2 cellular contexts compared by ENCODE assay signal in the genomic region with DNA sequence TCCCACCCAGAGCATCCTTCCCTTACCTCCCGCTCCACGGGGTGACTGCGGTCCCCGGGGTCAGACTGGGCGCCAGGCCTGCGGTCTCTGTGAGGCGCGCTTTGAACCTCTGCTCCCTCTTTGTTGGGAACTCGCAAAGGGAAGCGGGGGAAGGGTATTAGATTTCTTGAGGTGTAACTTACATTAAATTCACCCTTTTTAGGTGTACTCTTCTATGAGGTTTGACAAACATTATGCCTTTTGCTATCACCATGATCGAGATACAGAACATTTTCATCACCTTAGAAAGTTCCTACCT.
TF ChIP-seq lines count a peak whose summit lies in the region.

No MANE protein-coding gene starts in this region.

TF ChIP-seq in SK-N-SH, 30 proteins besides CTCF, POLR2A, EP300 and RAD21 (continued from another document):
- TF ChIP-seq FOSL2 (IDR thresholded peaks at IDR 0.05; ENCODE audit: borderline replicate concordance, low read depth) (no peak), FOXM1 (IDR thresholded peaks at IDR 0.05; ENCODE audit: low read depth) (no peak), RFX5 (IDR thresholded peaks at IDR 0.05; ENCODE audit: low read length) (no peak), MEF2A (IDR thresholded peaks at IDR 0.05; ENCODE audit: borderline replicate concordance, low read depth) (no peak), TCF12 (IDR thresholded peaks at IDR 0.05) (no peak)
- TF ChIP-seq, protein P1, sequence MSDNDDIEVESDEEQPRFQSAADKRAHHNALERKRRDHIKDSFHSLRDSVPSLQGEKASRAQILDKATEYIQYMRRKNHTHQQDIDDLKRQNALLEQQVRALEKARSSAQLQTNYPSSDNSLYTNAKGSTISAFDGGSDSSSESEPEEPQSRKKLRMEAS (IDR thresholded peaks at IDR 0.05; ENCODE audit: low read depth): no peak
- TF ChIP-seq, protein P2, sequence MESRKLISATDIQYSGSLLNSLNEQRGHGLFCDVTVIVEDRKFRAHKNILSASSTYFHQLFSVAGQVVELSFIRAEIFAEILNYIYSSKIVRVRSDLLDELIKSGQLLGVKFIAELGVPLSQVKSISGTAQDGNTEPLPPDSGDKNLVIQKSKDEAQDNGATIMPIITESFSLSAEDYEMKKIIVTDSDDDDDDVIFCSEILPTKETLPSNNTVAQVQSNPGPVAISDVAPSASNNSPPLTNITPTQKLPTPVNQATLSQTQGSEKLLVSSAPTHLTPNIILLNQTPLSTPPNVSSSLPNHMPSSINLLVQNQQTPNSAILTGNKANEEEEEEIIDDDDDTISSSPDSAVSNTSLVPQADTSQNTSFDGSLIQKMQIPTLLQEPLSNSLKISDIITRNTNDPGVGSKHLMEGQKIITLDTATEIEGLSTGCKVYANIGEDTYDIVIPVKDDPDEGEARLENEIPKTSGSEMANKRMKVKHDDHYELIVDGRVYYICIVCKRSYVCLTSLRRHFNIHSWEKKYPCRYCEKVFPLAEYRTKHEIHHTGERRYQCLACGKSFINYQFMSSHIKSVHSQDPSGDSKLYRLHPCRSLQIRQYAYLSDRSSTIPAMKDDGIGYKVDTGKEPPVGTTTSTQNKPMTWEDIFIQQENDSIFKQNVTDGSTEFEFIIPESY (IDR thresholded peaks at IDR 0.05; ENCODE audit: borderline replicate concordance, low read depth): no peak
TF ChIP-seq in SK-N-SH: peak in this region for 0.

TF ChIP-seq in SK-N-SH treated with all-trans-retinoic acid at 6 μM for 48 hours, 23 proteins besides CTCF, POLR2A, EP300 and RAD21 (continued from another document):
- TF ChIP-seq, protein P3, sequence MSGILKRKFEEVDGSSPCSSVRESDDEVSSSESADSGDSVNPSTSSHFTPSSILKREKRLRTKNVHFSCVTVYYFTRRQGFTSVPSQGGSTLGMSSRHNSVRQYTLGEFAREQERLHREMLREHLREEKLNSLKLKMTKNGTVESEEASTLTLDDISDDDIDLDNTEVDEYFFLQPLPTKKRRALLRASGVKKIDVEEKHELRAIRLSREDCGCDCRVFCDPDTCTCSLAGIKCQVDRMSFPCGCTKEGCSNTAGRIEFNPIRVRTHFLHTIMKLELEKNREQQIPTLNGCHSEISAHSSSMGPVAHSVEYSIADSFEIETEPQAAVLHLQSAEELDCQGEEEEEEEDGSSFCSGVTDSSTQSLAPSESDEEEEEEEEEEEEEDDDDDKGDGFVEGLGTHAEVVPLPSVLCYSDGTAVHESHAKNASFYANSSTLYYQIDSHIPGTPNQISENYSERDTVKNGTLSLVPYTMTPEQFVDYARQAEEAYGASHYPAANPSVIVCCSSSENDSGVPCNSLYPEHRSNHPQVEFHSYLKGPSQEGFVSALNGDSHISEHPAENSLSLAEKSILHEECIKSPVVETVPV (CRISPR knock-in tag; IDR thresholded peaks at IDR 0.05): no peak
- TF ChIP-seq ZC3H10 (CRISPR knock-in tag; IDR thresholded peaks at IDR 0.05): no peak
- no peak for TF ChIP-seq ARNTL (CRISPR knock-in tag; IDR thresholded peaks at IDR 0.05; ENCODE audit: borderline replicate concordance, low read depth)
- TF ChIP-seq, protein P4, sequence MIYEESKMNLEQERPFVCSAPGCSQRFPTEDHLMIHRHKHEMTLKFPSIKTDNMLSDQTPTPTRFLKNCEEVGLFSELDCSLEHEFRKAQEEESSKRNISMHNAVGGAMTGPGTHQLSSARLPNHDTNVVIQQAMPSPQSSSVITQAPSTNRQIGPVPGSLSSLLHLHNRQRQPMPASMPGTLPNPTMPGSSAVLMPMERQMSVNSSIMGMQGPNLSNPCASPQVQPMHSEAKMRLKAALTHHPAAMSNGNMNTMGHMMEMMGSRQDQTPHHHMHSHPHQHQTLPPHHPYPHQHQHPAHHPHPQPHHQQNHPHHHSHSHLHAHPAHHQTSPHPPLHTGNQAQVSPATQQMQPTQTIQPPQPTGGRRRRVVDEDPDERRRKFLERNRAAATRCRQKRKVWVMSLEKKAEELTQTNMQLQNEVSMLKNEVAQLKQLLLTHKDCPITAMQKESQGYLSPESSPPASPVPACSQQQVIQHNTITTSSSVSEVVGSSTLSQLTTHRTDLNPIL (CRISPR knock-in tag; IDR thresholded peaks at IDR 0.05; ENCODE audit: low read depth): no peak
- TF ChIP-seq ZFP30 (CRISPR knock-in tag; IDR thresholded peaks at IDR 0.05): no peak
- TF ChIP-seq, protein P5, sequence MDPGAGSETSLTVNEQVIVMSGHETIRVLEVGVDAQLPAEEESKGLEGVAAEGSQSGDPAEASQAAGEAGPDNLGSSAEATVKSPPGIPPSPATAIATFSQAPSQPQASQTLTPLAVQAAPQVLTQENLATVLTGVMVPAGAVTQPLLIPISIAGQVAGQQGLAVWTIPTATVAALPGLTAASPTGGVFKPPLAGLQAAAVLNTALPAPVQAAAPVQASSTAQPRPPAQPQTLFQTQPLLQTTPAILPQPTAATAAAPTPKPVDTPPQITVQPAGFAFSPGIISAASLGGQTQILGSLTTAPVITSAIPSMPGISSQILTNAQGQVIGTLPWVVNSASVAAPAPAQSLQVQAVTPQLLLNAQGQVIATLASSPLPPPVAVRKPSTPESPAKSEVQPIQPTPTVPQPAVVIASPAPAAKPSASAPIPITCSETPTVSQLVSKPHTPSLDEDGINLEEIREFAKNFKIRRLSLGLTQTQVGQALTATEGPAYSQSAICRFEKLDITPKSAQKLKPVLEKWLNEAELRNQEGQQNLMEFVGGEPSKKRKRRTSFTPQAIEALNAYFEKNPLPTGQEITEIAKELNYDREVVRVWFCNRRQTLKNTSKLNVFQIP (CRISPR knock-in tag; IDR thresholded peaks at IDR 0.05; ENCODE audit: borderline replicate concordance, low read depth): no peak
- TF ChIP-seq, protein P6, sequence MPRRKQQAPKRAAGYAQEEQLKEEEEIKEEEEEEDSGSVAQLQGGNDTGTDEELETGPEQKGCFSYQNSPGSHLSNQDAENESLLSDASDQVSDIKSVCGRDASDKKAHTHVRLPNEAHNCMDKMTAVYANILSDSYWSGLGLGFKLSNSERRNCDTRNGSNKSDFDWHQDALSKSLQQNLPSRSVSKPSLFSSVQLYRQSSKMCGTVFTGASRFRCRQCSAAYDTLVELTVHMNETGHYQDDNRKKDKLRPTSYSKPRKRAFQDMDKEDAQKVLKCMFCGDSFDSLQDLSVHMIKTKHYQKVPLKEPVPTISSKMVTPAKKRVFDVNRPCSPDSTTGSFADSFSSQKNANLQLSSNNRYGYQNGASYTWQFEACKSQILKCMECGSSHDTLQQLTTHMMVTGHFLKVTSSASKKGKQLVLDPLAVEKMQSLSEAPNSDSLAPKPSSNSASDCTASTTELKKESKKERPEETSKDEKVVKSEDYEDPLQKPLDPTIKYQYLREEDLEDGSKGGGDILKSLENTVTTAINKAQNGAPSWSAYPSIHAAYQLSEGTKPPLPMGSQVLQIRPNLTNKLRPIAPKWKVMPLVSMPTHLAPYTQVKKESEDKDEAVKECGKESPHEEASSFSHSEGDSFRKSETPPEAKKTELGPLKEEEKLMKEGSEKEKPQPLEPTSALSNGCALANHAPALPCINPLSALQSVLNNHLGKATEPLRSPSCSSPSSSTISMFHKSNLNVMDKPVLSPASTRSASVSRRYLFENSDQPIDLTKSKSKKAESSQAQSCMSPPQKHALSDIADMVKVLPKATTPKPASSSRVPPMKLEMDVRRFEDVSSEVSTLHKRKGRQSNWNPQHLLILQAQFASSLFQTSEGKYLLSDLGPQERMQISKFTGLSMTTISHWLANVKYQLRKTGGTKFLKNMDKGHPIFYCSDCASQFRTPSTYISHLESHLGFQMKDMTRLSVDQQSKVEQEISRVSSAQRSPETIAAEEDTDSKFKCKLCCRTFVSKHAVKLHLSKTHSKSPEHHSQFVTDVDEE (CRISPR knock-in tag; IDR thresholded peaks at IDR 0.05): no peak
TF ChIP-seq in SK-N-SH treated with all-trans-retinoic acid at 6 μM for 48 hours: peak in this region for 0.
